In the genomic region with DNA sequence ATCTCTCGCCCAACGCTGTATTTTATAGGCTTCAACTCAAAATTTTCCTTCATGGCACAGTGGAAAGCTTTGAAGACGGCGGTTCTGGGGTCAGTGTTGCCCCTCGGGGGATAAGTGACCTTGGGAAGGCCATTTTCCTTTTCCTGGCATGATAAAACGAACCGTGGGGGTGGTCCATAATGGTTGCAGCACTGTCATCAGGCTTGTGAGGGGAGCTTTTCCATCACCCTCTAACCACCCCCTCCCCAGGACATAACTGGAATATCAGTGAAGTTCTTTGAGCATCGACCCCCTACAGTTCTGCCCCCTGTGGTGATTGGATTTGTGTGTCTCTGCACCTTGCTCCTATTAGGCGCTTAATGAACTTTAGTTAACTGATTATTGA, we compare ENCODE assay signal across 8 cellular contexts. TPM values are rescaled to one million over a fixed set of nuclear protein-coding genes. Genes with fewer than 3 reads are reported as not detected.
DNase-seq lines count a peak whose midpoint lies in the region; ATAC-seq and TF ChIP-seq lines count a peak whose summit lies in the region.

No MANE protein-coding gene starts in this region.

- POLR2A ChIA-PET in naive thymus-derived CD4-positive, alpha-beta T cell (lab: Charles Lee), result interaction anchor here (0.6 to 3.1 kb wide), 12 partner anchors 10 to 167 kb away, joined by 3 to 27 read pairs (median 4); a partner anchor contains a TSS

- TF ChIP-seq CTCF in LNCaP clone FGC (IDR thresholded peaks at IDR 0.05; ENCODE audit: control insufficient read depth, extremely low read depth, insufficient read depth) (no peak), GM20000 (IDR thresholded peaks at IDR 0.05; ENCODE audit: extremely low read depth, missing control alignments) (no peak)

- ATAC-seq in naive thymus-derived CD4-positive, alpha-beta T cell, result no peak
- ATAC-seq in GM18867 (IDR thresholded peaks at IDR 0.05; ENCODE audit: unreplicated experiment), result no peak

- peaks cover 0 to 20% (median 0%) of the 10 kb centered on the region in 5 donors for H3K27me3 Mint-ChIP-seq in naive thymus-derived CD4-positive, alpha-beta T cell

- H3K9me3 Mint-ChIP-seq in naive thymus-derived CD4-positive, alpha-beta T cell, result no peaks in the 10 kb centered on the region

- peak overlapping the region; percentile 96 for H3K27ac ChIP-seq in naive thymus-derived CD4-positive, alpha-beta T cell (ENCODE audit: low read depth, low read length)

- H3K36me3 ChIP-seq in naive thymus-derived CD4-positive, alpha-beta T cell (ENCODE audit: control insufficient read depth in 2 of 3, insufficient read depth in 3 of 3, low read length in 3 of 3), result no peaks in the 10 kb centered on the region

- peak overlapping the region; percentile 52 for H3K4me3 ChIP-seq in LNCaP clone FGC (ENCODE audit: low read depth, low read length)
- H3K4me3 ChIP-seq in naive thymus-derived CD4-positive, alpha-beta T cell (ENCODE audit: low read length), result peak overlapping the region; percentile 61

- CTCF ChIA-PET in naive thymus-derived CD4-positive, alpha-beta T cell (lab: Charles Lee), result interaction anchor here (0.6 to 6.1 kb wide), 11 partner anchors 10 to 168 kb away, joined by 3 to 40 read pairs (median 4); a partner anchor contains a TSS

- no peaks in the 10 kb centered on the region for H3K27me3 ChIP-seq in naive thymus-derived CD4-positive, alpha-beta T cell (ENCODE audit: control insufficient read depth in 2 of 2, insufficient read depth in 2 of 2, low read length in 2 of 2)

- DNase-seq in Daoy (ENCODE audit: low read depth) (peak; percentile 28), LNCaP clone FGC (ENCODE audit: low read depth) (no peak), dermis blood vessel endothelial cell (peak; percentile 52), retina (no peak), GM20000 (ENCODE audit: low spot score) (no peak), amygdala (lab: John Stamatoyannopoulos, UW) (no peak)
- no peak for DNase-seq in naive thymus-derived CD4-positive, alpha-beta T cell

- intact Hi-C loops in naive thymus-derived CD4-positive, alpha-beta T cell (cut with micrococcal nuclease), result loop anchor here (1.0 to 10.0 kb wide), 10 partner anchors 16 to 1210 kb away; a partner anchor contains a TSS

- H3K27ac Mint-ChIP-seq in naive thymus-derived CD4-positive, alpha-beta T cell, result peak overlapping the region in 8 of 9 donors; percentile 38 to 97 (median 92)

- H3K4me3 Mint-ChIP-seq in naive thymus-derived CD4-positive, alpha-beta T cell, result peak overlapping the region; percentile 79 to 93 (median 91)

- peaks cover 8 to 26% (median 22%) of the 10 kb centered on the region in 7 donors for H3K4me1 Mint-ChIP-seq in naive thymus-derived CD4-positive, alpha-beta T cell

- no peaks in the 10 kb centered on the region for H3K9me3 ChIP-seq in naive thymus-derived CD4-positive, alpha-beta T cell (ENCODE audit: control insufficient read depth in 2 of 3, low read length in 3 of 3)

- H3K4me1 ChIP-seq in naive thymus-derived CD4-positive, alpha-beta T cell (ENCODE audit: control insufficient read depth in 2 of 2, insufficient read depth in 2 of 2, low read length in 2 of 2), result peaks cover 17 to 25% of the 10 kb centered on the region in 2 donors

- H3K36me3 Mint-ChIP-seq in naive thymus-derived CD4-positive, alpha-beta T cell, result no peaks in the 10 kb centered on the region

RNA-seq across cellular contexts. Expression of a gene that starts 16.0 kb away (rescaled TPM):
- 8.8 and 9.1 TPM in 2 replicates for total RNA-seq in Daoy (2014; rRNA removed; shearing (Covaris generic))
- total RNA-seq in dermis blood vessel endothelial cell, result 8.2 and 127 TPM in 2 replicates
- 1,000 to 10,000 TPM in 2 of 5 experiments, 10 to 100 TPM in 2, 1 to 10 TPM in 1; 9.4 to 4,557 (median 14.4) TPM for total RNA-seq in naive thymus-derived CD4-positive, alpha-beta T cell
- 10 to 100 TPM; 27.5 to 96.7 TPM for polyA plus RNA-seq in naive thymus-derived CD4-positive, alpha-beta T cell

Comparison
In these comparisons a context has a peak if more than half of its experiments do, and no peak if none do; other contexts are left out.
1. DNase-seq: peak in Daoy (single experiment) and dermis blood vessel endothelial cell (single experiment); none in LNCaP clone FGC (single experiment), naive thymus-derived CD4-positive, alpha-beta T cell (0 of 9), retina (single experiment), GM20000 (single experiment) and amygdala (0 of 56).